In genomic region chr14:59337151-59337611, GRCh38 we compare ENCODE assay signal across 10 cellular contexts.
DNase-seq lines count a peak whose midpoint lies in the region; ATAC-seq and TF ChIP-seq lines count a peak whose summit lies in the region.
"Had no signal": no experiment of that assay in that cellular context is flagged by ENCODE, and none has a peak within 500 bp of the region (broad histone marks: within the 10 kb centered on the region; RNA-seq: fewer than 3 reads in every experiment).

No MANE protein-coding gene starts in this region.

- intact Hi-C loops in CD4-positive, alpha-beta memory T cell (cut with micrococcal nuclease) = no loop called here

- H3K27ac ChIP-seq in gastroesophageal sphincter (peak overlapping the region; percentile 85 to 99 (median 88)), osteoblast (ENCODE audit: low read depth, low read length) (peak overlapping the region; percentile 64)
- no peak overlapping the region for H3K27ac ChIP-seq in CD4-positive, alpha-beta memory T cell (ENCODE audit: low read depth, low read length)

- no peak for TF ChIP-seq POLR2A in gastroesophageal sphincter (IDR thresholded peaks at IDR 0.05)

- H4K20me1 ChIP-seq in osteoblast (ENCODE audit: insufficient read depth, low read length) = no peaks in the 10 kb centered on the region

- no peaks in the 10 kb centered on the region for H3K4me1 Mint-ChIP-seq in CD4-positive, alpha-beta memory T cell

- H2AFZ ChIP-seq in osteoblast (ENCODE audit: low read length) = no peak overlapping the region

- ATAC-seq in gastroesophageal sphincter = peak; percentile 68

- H3K4me2 ChIP-seq in osteoblast (ENCODE audit: insufficient read depth, low read length) = no peak overlapping the region

- CTCF ChIA-PET in CD4-positive, alpha-beta memory T cell (lab: Charles Lee; ENCODE audit: partially characterized antibody) = no interaction called here

- H3K27me3 Mint-ChIP-seq in CD4-positive, alpha-beta memory T cell = no peaks in the 10 kb centered on the region

- H3K36me3 Mint-ChIP-seq in CD4-positive, alpha-beta memory T cell = peaks cover 43 to 61% of the 10 kb centered on the region in 2 donors

- H3K4me3 Mint-ChIP-seq in CD4-positive, alpha-beta memory T cell = no peak overlapping the region

- H3K4me1 ChIP-seq in gastroesophageal sphincter (peaks cover 23 to 100% (median 58%) of the 10 kb centered on the region in 3 donors), osteoblast (ENCODE audit: insufficient read depth, low read length) (peaks cover 38% of the 10 kb centered on the region)
- no peaks in the 10 kb centered on the region for H3K4me1 ChIP-seq in CD4-positive, alpha-beta memory T cell (ENCODE audit: insufficient read depth, low read length)

- POLR2A ChIA-PET in CD4-positive, alpha-beta memory T cell (lab: Charles Lee; ENCODE audit: partially characterized antibody) = no interaction called here

- WGBS in gastroesophageal sphincter (ENCODE audit: low coverage in 1 of 2), 2 donors = 14 to 16% methylated on average over 4 of the region's 4 CpGs

- H3K4me3 ChIP-seq in gastroesophageal sphincter = no peak overlapping the region
- H3K4me3 ChIP-seq in osteoblast (ENCODE audit: insufficient read depth, low read length) = no peak overlapping the region
- no peak overlapping the region for H3K4me3 ChIP-seq in CD4-positive, alpha-beta memory T cell (ENCODE audit: low read length in 2 of 2)

- no peak for TF ChIP-seq EP300 in gastroesophageal sphincter (IDR thresholded peaks at IDR 0.05)

- H3K36me3 ChIP-seq in gastroesophageal sphincter = no peaks in the 10 kb centered on the region
- H3K36me3 ChIP-seq in osteoblast (ENCODE audit: insufficient read depth, low read length) = peaks cover 19% of the 10 kb centered on the region
- H3K36me3 ChIP-seq in CD4-positive, alpha-beta memory T cell (ENCODE audit: insufficient read depth, low read length) = peaks cover 6% of the 10 kb centered on the region

- peak; percentile 31 for DNase-seq in AG09319 (ENCODE audit: extremely low read depth, low read depth)
- peak; percentile 78 for DNase-seq in amniotic epithelial cell (ENCODE audit: low read depth)
- DNase-seq in osteoblast (ENCODE audit: insufficient read length, low spot score, missing footprints) = no peak
- DNase-seq in GDM1 (lab: John Stamatoyannopoulos, UW) = no peak
- no peak for DNase-seq in NCI-H1436 treated with DMSO at 0.1 percent for 48 hours (lab: John Stamatoyannopoulos, UW)
- DNase-seq in HT-29 (ENCODE audit: low spot score) = no peak
- no peak for DNase-seq in CD4-positive, alpha-beta memory T cell
- DNase-seq: activated effector memory CD4-positive, alpha-beta T cell treated with Interleukin-2 at 50 U/mL for 16 hours; NCI-H82 had no signal

- H3K9me3 ChIP-seq in gastroesophageal sphincter (no peaks in the 10 kb centered on the region), osteoblast (ENCODE audit: low read depth, low read length) (no peaks in the 10 kb centered on the region)
- no peaks in the 10 kb centered on the region for H3K9me3 ChIP-seq in CD4-positive, alpha-beta memory T cell (ENCODE audit: control insufficient read depth in 1 of 2, low read length in 2 of 2)

- no peak overlapping the region for H3K27ac Mint-ChIP-seq in CD4-positive, alpha-beta memory T cell

- H3K79me2 ChIP-seq in osteoblast (ENCODE audit: insufficient read depth, low read length) = no peaks in the 10 kb centered on the region

- no peaks in the 10 kb centered on the region for H3K9me3 Mint-ChIP-seq in CD4-positive, alpha-beta memory T cell

- TF ChIP-seq CTCF in AG09319 (IDR thresholded peaks at IDR 0.05; ENCODE audit: low read depth, low read length) (no peak), gastroesophageal sphincter (IDR thresholded peaks at IDR 0.05) (no peak), osteoblast (IDR thresholded peaks at IDR 0.05; ENCODE audit: extremely low read depth, low read depth, low read length) (no peak)

- H3K27me3 ChIP-seq in gastroesophageal sphincter (no peaks in the 10 kb centered on the region), osteoblast (ENCODE audit: insufficient read depth, low read length) (no peaks in the 10 kb centered on the region)
- no peaks in the 10 kb centered on the region for H3K27me3 ChIP-seq in CD4-positive, alpha-beta memory T cell (ENCODE audit: insufficient read depth, low read length)

Comparison
In these comparisons a context has a peak if more than half of its experiments do, and no peak if none do; other contexts are left out.
1. DNase-seq: peak in AG09319 (single experiment) and amniotic epithelial cell (single experiment); none in osteoblast (single experiment), GDM1 (single experiment), NCI-H1436 treated with DMSO at 0.1 percent for 48 hours (single experiment), HT-29 (single experiment) and CD4-positive, alpha-beta memory T cell (0 of 5).